In genomic region chr17:76869209-76869877, GRCh38 we compare ENCODE assay signal across 7 cellular contexts. TPM values are rescaled to one million over a fixed set of nuclear protein-coding genes. Genes with fewer than 3 reads are reported as not detected.
A peak's percentile ranks its signal among the peaks of the same experiment; 100 is the strongest.
DNase-seq lines count a peak whose midpoint lies in the region; ATAC-seq and TF ChIP-seq lines count a peak whose summit lies in the region.

No MANE protein-coding gene starts in this region.

- H3K27me3 ChIP-seq in MG63 (no peaks in the 10 kb centered on the region), breast epithelium (peaks cover 11 to 52% of the 10 kb centered on the region in 2 donors)

- peaks cover 6% of the 10 kb centered on the region; the same call in 1 of the 2 replicates for H3K36me3 ChIP-seq in MG63
- no peaks in the 10 kb centered on the region for H3K36me3 ChIP-seq in breast epithelium

- peak overlapping the region; percentile 88 for H3K4me3 Mint-ChIP-seq in neural crest cell

- H3K27me3 Mint-ChIP-seq in neural crest cell (ENCODE audit: low read depth) = peaks cover 24% of the 10 kb centered on the region

- DNase-seq in ELR (ENCODE audit: low read depth) (peak; percentile 14), MG63 (no peak), breast epithelium (ENCODE audit: low spot score in 2 of 2) (no peak), neural crest cell (ENCODE audit: low read depth, low spot score) (no peak), iPS-NIHi7 (ENCODE audit: extremely low spot score) (no peak), NOMO-1 treated with DMSO at 0.1 percent for 48 hours (lab: John Stamatoyannopoulos, UW; ENCODE audit: unreplicated experiment) (no peak)

- TF ChIP-seq CTCF in breast epithelium (IDR thresholded peaks at IDR 0.05) (no peak), neural crest cell (conservative IDR thresholded peaks at IDR 0.05) (no peak)

- peaks cover 0 to 3% of the 10 kb centered on the region in 2 donors for H3K4me1 ChIP-seq in breast epithelium

- H3K9me3 ChIP-seq in MG63 = no peaks in the 10 kb centered on the region
- no peaks in the 10 kb centered on the region for H3K9me3 ChIP-seq in breast epithelium

- H3K9me3 Mint-ChIP-seq in neural crest cell = no peaks in the 10 kb centered on the region

- H3K4me1 Mint-ChIP-seq in neural crest cell = peaks cover 18% of the 10 kb centered on the region

- no peak for TF ChIP-seq POLR2A in breast epithelium (IDR thresholded peaks at IDR 0.05)

- H3K27ac ChIP-seq in breast epithelium = no peak overlapping the region

- H3K36me3 Mint-ChIP-seq in neural crest cell (ENCODE audit: low read depth) = peaks cover 3% of the 10 kb centered on the region

- intact Hi-C loops in breast epithelium (cut with DNase I; ENCODE audit: low total_unique reads) = loop anchor here (10.0 kb wide), 1 partner anchor 185 kb away; no protein-coding TSS in a partner anchor

- H3K4me3 ChIP-seq in MG63 = peak overlapping the region; percentile 40
- H3K4me3 ChIP-seq in breast epithelium = peak overlapping the region; percentile 36 to 67 (median 40)

- no peak for ATAC-seq in GM21360 (IDR thresholded peaks at IDR 0.05; ENCODE audit: unreplicated experiment)

- H3K27ac Mint-ChIP-seq in neural crest cell (ENCODE audit: unreplicated experiment) = no peak overlapping the region

RNA-seq across cellular contexts. Expression of gene MGAT5B, which starts 1.1 kb away (rescaled TPM):
- 2.4 and 3.3 TPM in 2 replicates for total RNA-seq in MG63 (2014; rRNA removed; shearing (Covaris generic); ENCODE audit: low replicate concordance)
- total RNA-seq in breast epithelium (under 1 TPM in 2 of 3 donors, not detected in 1; 0.32 to 0.33 TPM), neural crest cell (14.3 and 14.6 TPM in 2 replicates)
